In genomic region chr20:32580194-32580593, GRCh38 we compare ENCODE assay signal across 1 cellular context.
TF ChIP-seq lines count a peak whose summit lies in the region.

No MANE protein-coding gene starts in this region.

TF ChIP-seq in HepG2, 621 proteins besides CTCF, POLR2A, EP300 and RAD21 (continued from another document and continues in another):
- TF ChIP-seq, protein P1, sequence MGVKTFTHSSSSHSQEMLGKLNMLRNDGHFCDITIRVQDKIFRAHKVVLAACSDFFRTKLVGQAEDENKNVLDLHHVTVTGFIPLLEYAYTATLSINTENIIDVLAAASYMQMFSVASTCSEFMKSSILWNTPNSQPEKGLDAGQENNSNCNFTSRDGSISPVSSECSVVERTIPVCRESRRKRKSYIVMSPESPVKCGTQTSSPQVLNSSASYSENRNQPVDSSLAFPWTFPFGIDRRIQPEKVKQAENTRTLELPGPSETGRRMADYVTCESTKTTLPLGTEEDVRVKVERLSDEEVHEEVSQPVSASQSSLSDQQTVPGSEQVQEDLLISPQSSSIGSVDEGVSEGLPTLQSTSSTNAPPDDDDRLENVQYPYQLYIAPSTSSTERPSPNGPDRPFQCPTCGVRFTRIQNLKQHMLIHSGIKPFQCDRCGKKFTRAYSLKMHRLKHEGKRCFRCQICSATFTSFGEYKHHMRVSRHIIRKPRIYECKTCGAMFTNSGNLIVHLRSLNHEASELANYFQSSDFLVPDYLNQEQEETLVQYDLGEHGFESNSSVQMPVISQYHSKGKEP (CRISPR knock-in tag; IDR thresholded peaks at IDR 0.05), result no peak
- TF ChIP-seq ZFX (CRISPR knock-in tag; IDR thresholded peaks at IDR 0.05; ENCODE audit: low read depth) (peak; percentile 60), NCOA1 (CRISPR knock-in tag; IDR thresholded peaks at IDR 0.05) (no peak), ZNF512 (CRISPR knock-in tag; IDR thresholded peaks at IDR 0.05) (no peak), ZNF749 (CRISPR knock-in tag; IDR thresholded peaks at IDR 0.05; ENCODE audit: borderline replicate concordance) (no peak), SMAD9 (CRISPR knock-in tag; IDR thresholded peaks at IDR 0.05) (no peak), NFE2L1 (CRISPR knock-in tag; IDR thresholded peaks at IDR 0.05; ENCODE audit: borderline replicate concordance) (no peak), ZNF143 (CRISPR knock-in tag; IDR thresholded peaks at IDR 0.05) (no peak), ZNF564 (CRISPR knock-in tag; IDR thresholded peaks at IDR 0.05) (no peak), HNF4G (IDR thresholded peaks at IDR 0.05; ENCODE audit: borderline replicate concordance, low read depth, low read length) (peak; percentile 24; the same call in 1 of the 2 replicates), HNF4G (CRISPR knock-in tag; IDR thresholded peaks at IDR 0.05; ENCODE audit: borderline replicate concordance, low read depth) (no peak), ZNF136 (CRISPR knock-in tag; IDR thresholded peaks at IDR 0.05; ENCODE audit: low read depth) (no peak), ARNT2 (CRISPR knock-in tag; IDR thresholded peaks at IDR 0.05; ENCODE audit: low read depth) (no peak), SIN3A (IDR thresholded peaks at IDR 0.05; ENCODE audit: borderline replicate concordance, low read depth, low read length) (no peak), SUZ12 (IDR thresholded peaks at IDR 0.05; ENCODE audit: low read depth, low read length) (no peak), ZSCAN31 (CRISPR knock-in tag; IDR thresholded peaks at IDR 0.05; ENCODE audit: low read depth) (no peak), ZSCAN21 (CRISPR knock-in tag; IDR thresholded peaks at IDR 0.05; ENCODE audit: borderline replicate concordance) (no peak; the same call in 1 of the 2 replicates), ZNF121 (CRISPR knock-in tag; IDR thresholded peaks at IDR 0.05) (no peak), CREM (IDR thresholded peaks at IDR 0.05) (no peak), CREM (CRISPR knock-in tag; IDR thresholded peaks at IDR 0.05) (no peak), ZNF766 (CRISPR knock-in tag; IDR thresholded peaks at IDR 0.05; ENCODE audit: borderline replicate concordance) (0 out of 2 replicates have a peak, but pooled peaks have one; percentile 14), ZFP82 (CRISPR knock-in tag; IDR thresholded peaks at IDR 0.05; ENCODE audit: borderline replicate concordance) (no peak), ZMAT3 (CRISPR knock-in tag; conservative IDR thresholded peaks at IDR 0.05) (no peak), ERF (CRISPR knock-in tag; IDR thresholded peaks at IDR 0.05) (no peak; the same call in 1 of the 2 replicates), CEBPB (IDR thresholded peaks at IDR 0.05; ENCODE audit: borderline replicate concordance, low read depth, low read length) (no peak), ZNF747 (CRISPR knock-in tag; IDR thresholded peaks at IDR 0.05; ENCODE audit: borderline replicate concordance) (no peak), ZNF629 (CRISPR knock-in tag; conservative IDR thresholded peaks at IDR 0.05) (no peak), CERS6 (CRISPR knock-in tag; IDR thresholded peaks at IDR 0.05) (no peak), ZKSCAN1 (IDR thresholded peaks at IDR 0.05; ENCODE audit: low read length) (peak; percentile 64), ZNF326 (CRISPR knock-in tag; IDR thresholded peaks at IDR 0.05; ENCODE audit: borderline replicate concordance) (no peak), ZBTB38 (CRISPR knock-in tag; IDR thresholded peaks at IDR 0.05) (peak; percentile 68), ZNF589 (CRISPR knock-in tag; conservative IDR thresholded peaks at IDR 0.05) (no peak), RBAK (CRISPR knock-in tag; IDR thresholded peaks at IDR 0.05) (no peak), ZNF678 (CRISPR knock-in tag; IDR thresholded peaks at IDR 0.05) (no peak), ZBTB33 (CRISPR knock-in tag; IDR thresholded peaks at IDR 0.05) (peak; percentile 89), CENPT (CRISPR knock-in tag; IDR thresholded peaks at IDR 0.05; ENCODE audit: low read depth) (no peak), SALL2 (CRISPR knock-in tag; IDR thresholded peaks at IDR 0.05) (no peak), PHB2 (IDR thresholded peaks at IDR 0.05; ENCODE audit: partially characterized antibody) (no peak), NR3C1 (CRISPR knock-in tag; IDR thresholded peaks at IDR 0.05) (no peak), ZBTB7A (CRISPR knock-in tag; IDR thresholded peaks at IDR 0.05) (no peak), PCBP1 (IDR thresholded peaks at IDR 0.05; ENCODE audit: borderline replicate concordance, low read depth, low read length) (no peak), NFYB (CRISPR knock-in tag; IDR thresholded peaks at IDR 0.05) (no peak), PAF1 (CRISPR knock-in tag; IDR thresholded peaks at IDR 0.05) (no peak)
- TF ChIP-seq, protein P2, sequence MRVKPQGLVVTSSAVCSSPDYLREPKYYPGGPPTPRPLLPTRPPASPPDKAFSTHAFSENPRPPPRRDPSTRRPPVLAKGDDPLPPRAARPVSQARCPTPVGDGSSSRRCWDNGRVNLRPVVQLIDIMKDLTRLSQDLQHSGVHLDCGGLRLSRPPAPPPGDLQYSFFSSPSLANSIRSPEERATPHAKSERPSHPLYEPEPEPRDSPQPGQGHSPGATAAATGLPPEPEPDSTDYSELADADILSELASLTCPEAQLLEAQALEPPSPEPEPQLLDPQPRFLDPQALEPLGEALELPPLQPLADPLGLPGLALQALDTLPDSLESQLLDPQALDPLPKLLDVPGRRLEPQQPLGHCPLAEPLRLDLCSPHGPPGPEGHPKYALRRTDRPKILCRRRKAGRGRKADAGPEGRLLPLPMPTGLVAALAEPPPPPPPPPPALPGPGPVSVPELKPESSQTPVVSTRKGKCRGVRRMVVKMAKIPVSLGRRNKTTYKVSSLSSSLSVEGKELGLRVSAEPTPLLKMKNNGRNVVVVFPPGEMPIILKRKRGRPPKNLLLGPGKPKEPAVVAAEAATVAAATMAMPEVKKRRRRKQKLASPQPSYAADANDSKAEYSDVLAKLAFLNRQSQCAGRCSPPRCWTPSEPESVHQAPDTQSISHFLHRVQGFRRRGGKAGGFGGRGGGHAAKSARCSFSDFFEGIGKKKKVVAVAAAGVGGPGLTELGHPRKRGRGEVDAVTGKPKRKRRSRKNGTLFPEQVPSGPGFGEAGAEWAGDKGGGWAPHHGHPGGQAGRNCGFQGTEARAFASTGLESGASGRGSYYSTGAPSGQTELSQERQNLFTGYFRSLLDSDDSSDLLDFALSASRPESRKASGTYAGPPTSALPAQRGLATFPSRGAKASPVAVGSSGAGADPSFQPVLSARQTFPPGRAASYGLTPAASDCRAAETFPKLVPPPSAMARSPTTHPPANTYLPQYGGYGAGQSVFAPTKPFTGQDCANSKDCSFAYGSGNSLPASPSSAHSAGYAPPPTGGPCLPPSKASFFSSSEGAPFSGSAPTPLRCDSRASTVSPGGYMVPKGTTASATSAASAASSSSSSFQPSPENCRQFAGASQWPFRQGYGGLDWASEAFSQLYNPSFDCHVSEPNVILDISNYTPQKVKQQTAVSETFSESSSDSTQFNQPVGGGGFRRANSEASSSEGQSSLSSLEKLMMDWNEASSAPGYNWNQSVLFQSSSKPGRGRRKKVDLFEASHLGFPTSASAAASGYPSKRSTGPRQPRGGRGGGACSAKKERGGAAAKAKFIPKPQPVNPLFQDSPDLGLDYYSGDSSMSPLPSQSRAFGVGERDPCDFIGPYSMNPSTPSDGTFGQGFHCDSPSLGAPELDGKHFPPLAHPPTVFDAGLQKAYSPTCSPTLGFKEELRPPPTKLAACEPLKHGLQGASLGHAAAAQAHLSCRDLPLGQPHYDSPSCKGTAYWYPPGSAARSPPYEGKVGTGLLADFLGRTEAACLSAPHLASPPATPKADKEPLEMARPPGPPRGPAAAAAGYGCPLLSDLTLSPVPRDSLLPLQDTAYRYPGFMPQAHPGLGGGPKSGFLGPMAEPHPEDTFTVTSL (CRISPR knock-in tag; IDR thresholded peaks at IDR 0.05; ENCODE audit: borderline replicate concordance), result no peak
- TF ChIP-seq, protein P3, sequence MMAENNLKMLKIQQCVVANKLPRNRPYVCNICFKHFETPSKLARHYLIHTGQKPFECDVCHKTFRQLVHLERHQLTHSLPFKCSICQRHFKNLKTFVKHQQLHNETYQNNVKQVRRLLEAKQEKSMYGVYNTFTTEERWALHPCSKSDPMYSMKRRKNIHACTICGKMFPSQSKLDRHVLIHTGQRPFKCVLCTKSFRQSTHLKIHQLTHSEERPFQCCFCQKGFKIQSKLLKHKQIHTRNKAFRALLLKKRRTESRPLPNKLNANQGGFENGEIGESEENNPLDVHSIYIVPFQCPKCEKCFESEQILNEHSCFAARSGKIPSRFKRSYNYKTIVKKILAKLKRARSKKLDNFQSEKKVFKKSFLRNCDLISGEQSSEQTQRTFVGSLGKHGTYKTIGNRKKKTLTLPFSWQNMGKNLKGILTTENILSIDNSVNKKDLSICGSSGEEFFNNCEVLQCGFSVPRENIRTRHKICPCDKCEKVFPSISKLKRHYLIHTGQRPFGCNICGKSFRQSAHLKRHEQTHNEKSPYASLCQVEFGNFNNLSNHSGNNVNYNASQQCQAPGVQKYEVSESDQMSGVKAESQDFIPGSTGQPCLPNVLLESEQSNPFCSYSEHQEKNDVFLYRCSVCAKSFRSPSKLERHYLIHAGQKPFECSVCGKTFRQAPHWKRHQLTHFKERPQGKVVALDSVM (CRISPR knock-in tag; IDR thresholded peaks at IDR 0.05), result no peak
- TF ChIP-seq, protein P4, sequence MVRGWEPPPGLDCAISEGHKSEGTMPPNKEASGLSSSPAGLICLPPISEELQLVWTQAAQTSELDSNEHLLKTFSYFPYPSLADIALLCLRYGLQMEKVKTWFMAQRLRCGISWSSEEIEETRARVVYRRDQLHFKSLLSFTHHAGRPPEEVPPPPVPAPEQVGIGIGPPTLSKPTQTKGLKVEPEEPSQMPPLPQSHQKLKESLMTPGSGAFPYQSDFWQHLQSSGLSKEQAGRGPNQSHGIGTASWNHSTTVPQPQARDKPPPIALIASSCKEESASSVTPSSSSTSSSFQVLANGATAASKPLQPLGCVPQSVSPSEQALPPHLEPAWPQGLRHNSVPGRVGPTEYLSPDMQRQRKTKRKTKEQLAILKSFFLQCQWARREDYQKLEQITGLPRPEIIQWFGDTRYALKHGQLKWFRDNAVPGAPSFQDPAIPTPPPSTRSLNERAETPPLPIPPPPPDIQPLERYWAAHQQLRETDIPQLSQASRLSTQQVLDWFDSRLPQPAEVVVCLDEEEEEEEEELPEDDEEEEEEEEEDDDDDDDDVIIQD (CRISPR knock-in tag; IDR thresholded peaks at IDR 0.05; ENCODE audit: low read depth), result no peak
- TF ChIP-seq, protein P5, sequence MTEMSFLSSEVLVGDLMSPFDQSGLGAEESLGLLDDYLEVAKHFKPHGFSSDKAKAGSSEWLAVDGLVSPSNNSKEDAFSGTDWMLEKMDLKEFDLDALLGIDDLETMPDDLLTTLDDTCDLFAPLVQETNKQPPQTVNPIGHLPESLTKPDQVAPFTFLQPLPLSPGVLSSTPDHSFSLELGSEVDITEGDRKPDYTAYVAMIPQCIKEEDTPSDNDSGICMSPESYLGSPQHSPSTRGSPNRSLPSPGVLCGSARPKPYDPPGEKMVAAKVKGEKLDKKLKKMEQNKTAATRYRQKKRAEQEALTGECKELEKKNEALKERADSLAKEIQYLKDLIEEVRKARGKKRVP (CRISPR knock-in tag; IDR thresholded peaks at IDR 0.05), result no peak
- TF ChIP-seq, protein P6, sequence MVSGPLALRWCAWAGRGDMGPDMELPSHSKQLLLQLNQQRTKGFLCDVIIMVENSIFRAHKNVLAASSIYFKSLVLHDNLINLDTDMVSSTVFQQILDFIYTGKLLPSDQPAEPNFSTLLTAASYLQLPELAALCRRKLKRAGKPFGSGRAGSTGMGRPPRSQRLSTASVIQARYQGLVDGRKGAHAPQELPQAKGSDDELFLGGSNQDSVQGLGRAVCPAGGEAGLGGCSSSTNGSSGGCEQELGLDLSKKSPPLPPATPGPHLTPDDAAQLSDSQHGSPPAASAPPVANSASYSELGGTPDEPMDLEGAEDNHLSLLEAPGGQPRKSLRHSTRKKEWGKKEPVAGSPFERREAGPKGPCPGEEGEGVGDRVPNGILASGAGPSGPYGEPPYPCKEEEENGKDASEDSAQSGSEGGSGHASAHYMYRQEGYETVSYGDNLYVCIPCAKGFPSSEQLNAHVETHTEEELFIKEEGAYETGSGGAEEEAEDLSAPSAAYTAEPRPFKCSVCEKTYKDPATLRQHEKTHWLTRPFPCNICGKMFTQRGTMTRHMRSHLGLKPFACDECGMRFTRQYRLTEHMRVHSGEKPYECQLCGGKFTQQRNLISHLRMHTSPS (CRISPR knock-in tag; IDR thresholded peaks at IDR 0.05; ENCODE audit: low read depth), result no peak
